1 cellular context compared by ENCODE assay signal in the genomic region with DNA sequence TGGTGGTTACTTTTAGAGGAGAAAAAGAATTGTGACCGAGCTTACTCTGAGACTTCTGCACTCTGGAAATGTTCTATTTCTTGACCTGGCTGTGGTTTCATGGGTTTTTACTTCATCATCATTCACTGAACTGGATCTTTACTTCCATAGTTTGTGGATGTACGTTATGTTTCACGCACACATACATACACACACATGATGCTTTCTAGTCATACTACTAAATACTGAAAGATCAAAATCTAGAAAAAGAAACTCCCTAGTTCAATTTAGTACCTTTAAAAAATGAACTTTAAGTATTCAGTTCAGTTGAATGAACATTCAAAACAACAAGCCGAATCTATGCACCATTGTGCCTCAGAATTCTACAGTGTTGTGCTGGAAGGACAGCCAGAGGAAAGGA.
TF ChIP-seq lines count a peak whose summit lies in the region.

No MANE protein-coding gene starts in this region.

TF ChIP-seq in GM12878, 131 proteins besides CTCF, POLR2A, EP300 and RAD21:
- no peak for TF ChIP-seq SMARCA5 (IDR thresholded peaks at IDR 0.05)
- TF ChIP-seq NBN (IDR thresholded peaks at IDR 0.05) = no peak
- TF ChIP-seq NFXL1 (IDR thresholded peaks at IDR 0.05; ENCODE audit: borderline replicate concordance) = no peak
- TF ChIP-seq MYB (IDR thresholded peaks at IDR 0.05; ENCODE audit: borderline replicate concordance, low read depth, low read length) = no peak
- no peak for TF ChIP-seq IKZF1 (conservative IDR thresholded peaks at IDR 0.05)
- TF ChIP-seq TCF12 (IDR thresholded peaks at IDR 0.05; ENCODE audit: low read depth, low read length) = no peak
- TF ChIP-seq CHD2 (IDR thresholded peaks at IDR 0.05; ENCODE audit: borderline replicate concordance, low read depth, low read length) = no peak
- no peak for TF ChIP-seq CREM (IDR thresholded peaks at IDR 0.05; ENCODE audit: low read depth)
TF ChIP-seq in GM12878: peak in this region for 0.
